Comparison of ENCODE assay signal across 16 cellular contexts in the genomic region with DNA sequence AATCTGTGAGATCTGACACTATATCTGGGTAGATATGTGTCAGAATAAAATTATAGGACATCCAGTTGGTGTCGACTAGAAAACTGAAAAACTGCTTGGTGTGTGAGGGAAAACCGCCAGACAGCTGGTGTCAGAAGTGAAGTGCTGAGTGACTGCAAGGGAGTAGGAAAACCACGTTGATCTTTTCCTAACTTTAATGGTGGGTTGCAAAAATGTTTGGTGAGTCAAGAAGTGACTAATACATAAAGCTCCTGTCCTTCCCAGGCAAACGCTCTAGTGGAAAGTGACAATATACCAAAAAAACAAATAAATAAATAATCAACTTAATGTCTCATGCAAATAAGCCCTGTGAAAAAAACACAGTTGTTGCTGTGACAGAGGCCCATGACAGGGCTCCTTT. TPM values are rescaled to one million over a fixed set of nuclear protein-coding genes. Genes with fewer than 3 reads are reported as not detected.
A peak's percentile ranks its signal among the peaks of the same experiment; 100 is the strongest.
DNase-seq lines count a peak whose midpoint lies in the region; ATAC-seq, FAIRE-seq and TF ChIP-seq lines count a peak whose summit lies in the region.
"Had no signal": no experiment of that assay in that cellular context is flagged by ENCODE, and none has a peak within 500 bp of the region (broad histone marks: within the 10 kb centered on the region; RNA-seq: fewer than 3 reads in every experiment).

No MANE protein-coding gene starts in this region.

- no peak overlapping the region for H2BK5ac ChIP-seq in mesendoderm (ENCODE audit: low read length)

- H2AK5ac ChIP-seq in mesendoderm (ENCODE audit: low read length), result no peak overlapping the region

- no peak overlapping the region for H4K5ac ChIP-seq in mesendoderm (ENCODE audit: low read length)

- no peak overlapping the region for H3K9ac ChIP-seq in BLaER1
- H3K9ac ChIP-seq in mesendoderm (ENCODE audit: low read length), result no peak overlapping the region

- H3K4me1 ChIP-seq in BLaER1 (peaks cover 14% of the 10 kb centered on the region), mesendoderm (ENCODE audit: control insufficient read depth, low read depth, low read length) (no peaks in the 10 kb centered on the region)
- H3K4me1 ChIP-seq in effector memory CD4-positive, alpha-beta T cell (ENCODE audit: control insufficient read depth, insufficient read depth, low read length, poor library complexity, severe bottlenecking), result peaks cover 11% of the 10 kb centered on the region

- ATAC-seq in HG03280 (IDR thresholded peaks at IDR 0.05; ENCODE audit: unreplicated experiment), result no peak

- no peak overlapping the region for H3K4me3 ChIP-seq in BLaER1
- no peak overlapping the region for H3K4me3 ChIP-seq in bronchial epithelial cell (ENCODE audit: low read depth, low read length)
- H3K4me3 ChIP-seq in mesendoderm (ENCODE audit: low read length), result no peak overlapping the region
- H3K4me3 ChIP-seq in effector memory CD4-positive, alpha-beta T cell (ENCODE audit: insufficient read depth, low read depth, low read length, poor library complexity, severe bottlenecking), result no peak overlapping the region

- no peak for TF ChIP-seq CTCF in bronchial epithelial cell (IDR thresholded peaks at IDR 0.05; ENCODE audit: insufficient read depth, low read length, severe bottlenecking)

- H2BK120ac ChIP-seq in mesendoderm (ENCODE audit: low read depth, low read length), result no peak overlapping the region

- H3K79me2 ChIP-seq in mesendoderm (ENCODE audit: control insufficient read depth, insufficient read depth, low read length), result no peaks in the 10 kb centered on the region

- H3K4ac ChIP-seq in mesendoderm (ENCODE audit: low read depth, low read length), result peak overlapping the region; percentile 37

- FAIRE-seq in HTR-8/SVneo (lab: Jason Lieb, UNC) (no peak), bronchial epithelial cell (lab: Jason Lieb, UNC) (no peak)
- FAIRE-seq: colon, GM12891 had no signal

- no peak overlapping the region for H3K56ac ChIP-seq in mesendoderm (ENCODE audit: low read length)

- H3K36me3 Mint-ChIP-seq in activated naive CD4-positive, alpha-beta T cell treated with anti-CD3 and anti-CD28 coated beads for 36 hours (ENCODE audit: low read depth), result no peaks in the 10 kb centered on the region
- H3K36me3 Mint-ChIP-seq: memory B cell had no signal

- intact Hi-C loops in activated naive CD4-positive, alpha-beta T cell treated with anti-CD3 and anti-CD28 coated beads for 36 hours (cut with micrococcal nuclease), result no loop called here

- no peaks in the 10 kb centered on the region for H3K36me3 ChIP-seq in BLaER1
- H3K36me3 ChIP-seq in bronchial epithelial cell (ENCODE audit: control insufficient read depth, insufficient read depth, low read length), result no peaks in the 10 kb centered on the region
- H3K36me3 ChIP-seq in mesendoderm (ENCODE audit: control insufficient read depth, insufficient read depth, low read length), result no peaks in the 10 kb centered on the region
- no peaks in the 10 kb centered on the region for H3K36me3 ChIP-seq in effector memory CD4-positive, alpha-beta T cell (ENCODE audit: control insufficient read depth, insufficient read depth, low read length)

- peak; percentile 27 for DNase-seq in HTR-8/SVneo (ENCODE audit: insufficient read length, low spot score)
- peak; percentile 59 for DNase-seq in bronchial epithelial cell (ENCODE audit: low read depth)
- DNase-seq in mesendoderm, result no peak
- DNase-seq in activated naive CD4-positive, alpha-beta T cell treated with anti-CD3 and anti-CD28 coated beads for 36 hours, result no peak
- no peak for DNase-seq in HuH-7.5 (ENCODE audit: low spot score)
- no peak for DNase-seq in effector memory CD4-positive, alpha-beta T cell
- DNase-seq: activated CD4-positive, alpha-beta T cell treated with anti-CD3 and anti-CD28 coated beads for 4 hours; activated naive CD8-positive, alpha-beta T cell treated with anti-CD3 and anti-CD28 coated beads, Interleukin-2, amount 10 ng/mL, durations not matched to agents 7 days and 5 days; foreskin melanocyte had no signal

- no peaks in the 10 kb centered on the region for H3K79me1 ChIP-seq in mesendoderm (ENCODE audit: low read length)

- no peak overlapping the region for H2BK15ac ChIP-seq in mesendoderm (replicated peaks; ENCODE audit: low read depth)

- H3K4me2 ChIP-seq in BLaER1 (no peak overlapping the region), mesendoderm (ENCODE audit: low read length) (no peak overlapping the region)

- H3K27ac Mint-ChIP-seq in activated naive CD4-positive, alpha-beta T cell treated with anti-CD3 and anti-CD28 coated beads for 36 hours, result no peak overlapping the region
- H3K27ac Mint-ChIP-seq: activated naive CD8-positive, alpha-beta T cell treated with anti-CD3 and anti-CD28 coated beads, Interleukin-2, amount 10 ng/mL, durations not matched to agents 7 days and 5 days; memory B cell; T-helper 2 cell treated with Interferon-gamma antibody and Interleukin-4, amounts not matched to agents 5 μg/mL and 100 μg/mL, for 36 hours had no signal

- no peaks in the 10 kb centered on the region for H3K27me3 ChIP-seq in BLaER1
- H3K27me3 ChIP-seq in bronchial epithelial cell (ENCODE audit: control insufficient read depth, insufficient read depth, low read length), result no peaks in the 10 kb centered on the region
- H3K27me3 ChIP-seq in mesendoderm (ENCODE audit: insufficient read depth, low read length, poor library complexity), result no peaks in the 10 kb centered on the region
- no peaks in the 10 kb centered on the region for H3K27me3 ChIP-seq in effector memory CD4-positive, alpha-beta T cell (replicated peaks; ENCODE audit: control insufficient read depth, insufficient read depth, low read length, poor library complexity, severe bottlenecking)

- H3K4me3 Mint-ChIP-seq in activated naive CD4-positive, alpha-beta T cell treated with anti-CD3 and anti-CD28 coated beads for 36 hours, result no peak overlapping the region
- H3K4me3 Mint-ChIP-seq: activated naive CD8-positive, alpha-beta T cell treated with anti-CD3 and anti-CD28 coated beads, Interleukin-2, amount 10 ng/mL, durations not matched to agents 7 days and 5 days; memory B cell; T-helper 2 cell treated with Interferon-gamma antibody and Interleukin-4, amounts not matched to agents 5 μg/mL and 100 μg/mL, for 36 hours had no signal

- peaks cover 10% of the 10 kb centered on the region; the same call in 1 of the 2 replicates for H3K9me3 ChIP-seq in BLaER1
- H3K9me3 ChIP-seq in effector memory CD4-positive, alpha-beta T cell (ENCODE audit: control insufficient read depth, low read length), result no peaks in the 10 kb centered on the region

- CTCF ChIA-PET in activated naive CD4-positive, alpha-beta T cell treated with anti-CD3 and anti-CD28 coated beads for 36 hours (lab: Charles Lee), result interaction anchor here (0.6 to 1.5 kb wide), 2 partner anchors 13 to 117 kb away, joined by 3 to 4 read pairs; no protein-coding TSS in a partner anchor

- no CpG with 5 or more reads among the region's 4 CpGs for WGBS in mesendoderm (ENCODE audit: extremely low coverage, insufficient coverage, low lambda C conversion rate)

- H3K27ac ChIP-seq in BLaER1 (0 out of 2 replicates have a peak overlapping the region, but pooled peaks have one; percentile 1), mesendoderm (ENCODE audit: low read depth, low read length) (no peak overlapping the region)
- no peak overlapping the region for H3K27ac ChIP-seq in effector memory CD4-positive, alpha-beta T cell (ENCODE audit: insufficient read depth, low read length, poor library complexity, severe bottlenecking)
- H3K27ac ChIP-seq: C4-2B had no signal

- H3K23ac ChIP-seq in mesendoderm (ENCODE audit: low read length), result no peak overlapping the region

- no peak overlapping the region for H3K18ac ChIP-seq in mesendoderm (ENCODE audit: low read length)

- H4K20me1 ChIP-seq in BLaER1, result no peaks in the 10 kb centered on the region

- H3K9me3 Mint-ChIP-seq in activated naive CD4-positive, alpha-beta T cell treated with anti-CD3 and anti-CD28 coated beads for 36 hours, result peaks cover 4% of the 10 kb centered on the region
- H3K9me3 Mint-ChIP-seq: memory B cell had no signal

- H3K27me3 Mint-ChIP-seq in activated naive CD4-positive, alpha-beta T cell treated with anti-CD3 and anti-CD28 coated beads for 36 hours (ENCODE audit: low read depth), result no peaks in the 10 kb centered on the region
- H3K27me3 Mint-ChIP-seq: activated naive CD8-positive, alpha-beta T cell treated with anti-CD3 and anti-CD28 coated beads, Interleukin-2, amount 10 ng/mL, durations not matched to agents 7 days and 5 days; memory B cell had no signal

- H4K8ac ChIP-seq in mesendoderm (ENCODE audit: low read depth, low read length), result no peak overlapping the region

- H3K4me1 Mint-ChIP-seq in activated naive CD4-positive, alpha-beta T cell treated with anti-CD3 and anti-CD28 coated beads for 36 hours (ENCODE audit: low read depth), result peaks cover 26% of the 10 kb centered on the region

RNA-seq across cellular contexts. Expression of a gene that starts 7.3 kb away (rescaled TPM):
- total RNA-seq in bronchial epithelial cell, result not detected in 2 replicates
- polyA plus RNA-seq in mesendoderm (2013, experiment 1 of 2), result 0.04 TPM
- 0.04 TPM for polyA plus RNA-seq in mesendoderm (2013, experiment 2 of 2)
- total RNA-seq in activated naive CD4-positive, alpha-beta T cell treated with anti-CD3 and anti-CD28 coated beads for 36 hours, result 10 to 100 TPM; 52.7 to 61.8 TPM

Comparison
In these comparisons a context has a peak if more than half of its experiments do, and no peak if none do; other contexts are left out.
1. DNase-seq: peak in HTR-8/SVneo (single experiment) and bronchial epithelial cell (single experiment); none in mesendoderm (single experiment), activated naive CD4-positive, alpha-beta T cell treated with anti-CD3 and anti-CD28 coated beads for 36 hours (single experiment), HuH-7.5 (single experiment) and effector memory CD4-positive, alpha-beta T cell (0 of 3).
2. RNA of a gene that starts 7.3 kb away (total RNA-seq): 52.7 to 61.8 TPM in activated naive CD4-positive, alpha-beta T cell treated with anti-CD3 and anti-CD28 coated beads for 36 hours; not detected in bronchial epithelial cell; every median in the first group is over 10 times any median in the second.